In the genomic region with DNA sequence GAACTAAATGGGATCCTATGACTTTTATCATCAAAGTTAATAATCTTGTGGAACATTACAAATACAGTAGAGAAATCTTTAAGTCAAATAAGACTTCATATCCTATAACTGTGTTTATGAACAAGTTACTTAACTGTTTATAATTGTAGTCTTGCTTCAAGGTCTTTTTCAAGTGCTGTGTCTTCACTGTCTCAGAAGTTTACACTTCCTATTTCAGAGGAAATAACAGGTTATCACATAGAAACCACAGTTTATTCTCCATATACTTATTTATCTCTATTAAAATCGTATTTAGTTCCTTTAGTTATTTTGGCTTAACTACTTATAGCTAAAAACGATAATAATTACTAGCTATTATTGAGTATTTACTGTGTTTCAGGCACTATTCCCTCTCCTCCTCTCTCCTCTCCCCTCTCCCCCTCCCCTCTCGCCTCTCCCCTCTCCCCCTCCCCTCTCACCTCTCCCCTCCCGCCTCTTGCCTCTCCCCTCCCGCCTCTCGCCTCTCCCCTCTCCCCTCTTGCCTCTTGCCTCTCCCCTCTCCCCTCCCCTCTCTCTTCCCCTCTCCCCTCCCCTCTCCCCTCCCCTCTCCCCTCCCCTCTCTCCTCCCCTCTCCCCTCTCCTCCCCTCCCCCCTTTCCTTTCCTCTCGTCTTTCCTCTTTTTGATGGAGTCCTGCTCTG, we compare ENCODE assay signal across 18 cellular contexts.
"Had no signal": no experiment of that assay in that cellular context is flagged by ENCODE, and none has a peak within 500 bp of the region (broad histone marks: within the 10 kb centered on the region; RNA-seq: fewer than 3 reads in every experiment).

No MANE protein-coding gene starts in this region.

- H3K4me3 Mint-ChIP-seq: activated T-cell treated with anti-CD3 and anti-CD28 coated beads, Interleukin-2, amount 50 U/mL, for 4 hours; dendritic cell treated with granulocyte-macrophage colony-stimulating factor and Interleukin-4, amounts not matched to agents 40 ng/mL and 50 ng/mL, for 4 days; nephron; T-helper 2 cell treated with Interferon-gamma antibody and Interleukin-4, amounts not matched to agents 5 μg/mL and 100 μg/mL, for 36 hours had no signal

- H3K4me1 ChIP-seq: ascending aorta had no signal

- DNase-seq: activated CD4-positive, alpha-beta T cell treated with anti-CD3 and anti-CD28 coated beads, Interleukin-2, amount 50 U/mL, for 1 hour; activated CD4-positive, CD25-positive, alpha-beta regulatory T cell; activated CD8-positive, alpha-beta memory T cell treated with anti-CD3 and anti-CD28 coated beads, Interleukin-2, amount 50 U/mL, for 4 hours; activated effector memory CD4-positive, alpha-beta T cell treated with Interleukin-2 at 50 U/mL for 16 hours; activated naive CD4-positive, alpha-beta T cell treated with anti-CD3 and anti-CD28 coated beads, Interleukin-2, amount 50 U/mL, for 16 hours; activated T-cell treated with anti-CD3 and anti-CD28 coated beads, Interleukin-2, amount 50 U/mL, for 4 hours; cerebellar nuclear complex; effector CD8-positive, alpha-beta T cell; esophagus squamous epithelium; left cardiac atrium; occipital lobe; posterior cingulate gyrus; stimulated activated naive CD4-positive, alpha-beta T cell treated with Interleukin-2 at 50 U/mL for 16 hours; thyroid gland had no signal

- H3K27ac ChIP-seq: ascending aorta, esophagus squamous epithelium, thyroid gland had no signal

- ATAC-seq: activated T-cell treated with anti-CD3 and anti-CD28 coated beads, Interleukin-2, amount 50 U/mL, for 4 hours; left cardiac atrium had no signal

- H3K27me3 Mint-ChIP-seq: dendritic cell treated with granulocyte-macrophage colony-stimulating factor and Interleukin-4, amounts not matched to agents 40 ng/mL and 50 ng/mL, for 4 days had no signal

- H3K27ac Mint-ChIP-seq: nephron had no signal

- H3K27me3 ChIP-seq: ascending aorta, esophagus squamous epithelium, thyroid gland had no signal

- H3K9me3 ChIP-seq: ascending aorta, esophagus squamous epithelium, thyroid gland had no signal

- H3K9me3 Mint-ChIP-seq: activated T-cell treated with anti-CD3 and anti-CD28 coated beads, Interleukin-2, amount 50 U/mL, for 4 hours; dendritic cell treated with granulocyte-macrophage colony-stimulating factor and Interleukin-4, amounts not matched to agents 40 ng/mL and 50 ng/mL, for 4 days had no signal
